1 cellular context compared by ENCODE assay signal in genomic region chr1:3742439-3743298, GRCh38.
TF ChIP-seq lines count a peak whose summit lies in the region.

No MANE protein-coding gene starts in this region.

TF ChIP-seq in WTC11, 78 proteins besides CTCF, POLR2A, EP300 and RAD21 (continued from another document):
- no peak for TF ChIP-seq STAT6 (CRISPR knock-in tag; conservative IDR thresholded peaks at IDR 0.05; ENCODE audit: low read depth)
- no peak for TF ChIP-seq FOXK1 (CRISPR knock-in tag; IDR thresholded peaks at IDR 0.05)
- no peak for TF ChIP-seq ATF6 (CRISPR knock-in tag; IDR thresholded peaks at IDR 0.05)
- TF ChIP-seq E2F4 (CRISPR knock-in tag; IDR thresholded peaks at IDR 0.05; ENCODE audit: borderline replicate concordance, low read depth) = no peak
